9 cellular contexts compared by ENCODE assay signal in genomic region chr16:30741461-30741914, GRCh38. TPM values are rescaled to one million over a fixed set of nuclear protein-coding genes. Genes with fewer than 3 reads are reported as not detected.
DNase-seq lines count a peak whose midpoint lies in the region; ATAC-seq, FAIRE-seq and TF ChIP-seq lines count a peak whose summit lies in the region.
"Had no signal": no experiment of that assay in that cellular context is flagged by ENCODE, and none has a peak within 500 bp of the region (broad histone marks: within the 10 kb centered on the region; RNA-seq: fewer than 3 reads in every experiment).

No MANE protein-coding gene starts in this region.

- no peak for TF ChIP-seq EP300 in esophagus muscularis mucosa (IDR thresholded peaks at IDR 0.05)

- intact Hi-C loops in esophagus muscularis mucosa (cut with DNase I) (no loop called here), pancreas (cut with DNase I) (no loop called here), dorsolateral prefrontal cortex (cut with DNase I) (loop anchor here in 1 of 2 donors (10.0 kb wide), 1 partner anchor 77 kb away; no protein-coding TSS in a partner anchor)

- no peak for TF ChIP-seq POLR2A in esophagus muscularis mucosa (IDR thresholded peaks at IDR 0.05; ENCODE audit: low read depth)

- ATAC-seq in pancreas (peak; percentile 62 to 83 (median 76)), GM19395 (IDR thresholded peaks at IDR 0.05; ENCODE audit: unreplicated experiment) (no peak), HG02885 (IDR thresholded peaks at IDR 0.05; ENCODE audit: poor library complexity, unreplicated experiment) (no peak), GM21526 (IDR thresholded peaks at IDR 0.05; ENCODE audit: low FRiP score, unreplicated experiment) (no peak)

- whole genome bisulfite sequencing in esophagus muscularis mucosa = 81% methylated on average over 6 of the region's 6 CpGs
- 74 to 81% methylated on average over 6 of the region's 6 CpGs for WGBS in pancreas, 2 donors

- H3K27ac ChIP-seq in esophagus muscularis mucosa (replicated peaks in 1 of 4) = peak overlapping the region; percentile 67 to 77 (median 70)
- H3K27ac ChIP-seq in pancreas = peak overlapping the region; percentile 57 to 91 (median 72)
- peak overlapping the region in 13 of 59 donors; percentile 1 to 61 (median 29) for H3K27ac ChIP-seq in dorsolateral prefrontal cortex

- no peak for FAIRE-seq in pancreas (lab: Jason Lieb, UNC)

- H3K4me1 ChIP-seq in esophagus muscularis mucosa = peaks cover 22 to 40% (median 29%) of the 10 kb centered on the region in 4 donors
- peaks cover 12 to 26% (median 16%) of the 10 kb centered on the region in 3 donors for H3K4me1 ChIP-seq in pancreas

- H3K9me3 ChIP-seq in esophagus muscularis mucosa = no peaks in the 10 kb centered on the region
- H3K9me3 ChIP-seq in pancreas = no peaks in the 10 kb centered on the region

- TF ChIP-seq CTCF in esophagus muscularis mucosa (IDR thresholded peaks at IDR 0.05) (no peak), pancreas (IDR thresholded peaks at IDR 0.05) (no peak), dorsolateral prefrontal cortex (IDR thresholded peaks at IDR 0.05 in 54 of 56, conservative IDR thresholded peaks at IDR 0.05 in 2 of 56; ENCODE audit: low read depth in 1 of 56, partially characterized antibody in 56 of 56) (no peak)

- no peak overlapping the region for H3K4me3 ChIP-seq in esophagus muscularis mucosa
- peak overlapping the region in 1 of 4 donors; percentile 28 for H3K4me3 ChIP-seq in pancreas
- no peak overlapping the region for H3K4me3 ChIP-seq in dorsolateral prefrontal cortex

- H3K27me3 ChIP-seq in esophagus muscularis mucosa (no peaks in the 10 kb centered on the region), pancreas (no peaks in the 10 kb centered on the region), dorsolateral prefrontal cortex (no peaks in the 10 kb centered on the region)

- H3K36me3 ChIP-seq in esophagus muscularis mucosa (peaks cover 32 to 64% (median 55%) of the 10 kb centered on the region in 4 donors), pancreas (peaks cover 7 to 30% (median 23%) of the 10 kb centered on the region in 3 donors)

- DNase-seq in DMS153 (lab: John Stamatoyannopoulos, UW) (peak; percentile 85), NCI-H510A (lab: John Stamatoyannopoulos, UW) (peak; percentile 70), esophagus muscularis mucosa (ENCODE audit: extremely low spot score) (no peak), pancreas (peak in 4 of 6 donors; percentile 53 to 69 (median 63)), dorsolateral prefrontal cortex (no peak)
- DNase-seq: activated CD8-positive, alpha-beta memory T cell treated with anti-CD3 and anti-CD28 coated beads, Interleukin-2, amount 50 U/mL, for 48 hours had no signal

RNA-seq across cellular contexts. Expression of gene PHKG2, which starts 6.7 kb away (rescaled TPM):
- total RNA-seq in esophagus muscularis mucosa (10 to 100 TPM; 22.4 to 25.8 (median 23.5) TPM), pancreas (10 to 100 TPM in 3 of 6 donors, 1 to 10 TPM in 3; 7.9 to 15.7 (median 9.5) TPM), dorsolateral prefrontal cortex (10 to 100 TPM; 25.1 to 55.2 (median 38.8) TPM)
- polyA plus RNA-seq in pancreas = 10 to 100 TPM; 42.1 to 42.3 TPM

RNA-seq across cellular contexts. Expression of gene CFAP119, which starts 20.4 kb away (rescaled TPM):
- total RNA-seq in esophagus muscularis mucosa (1 to 10 TPM in 2 of 4 donors, under 1 TPM in 2; 0.42 to 2.9 (median 1.4) TPM), pancreas (1 to 10 TPM; 1.7 to 5.7 (median 3.0) TPM), dorsolateral prefrontal cortex (10 to 100 TPM in 93 of 120 experiments, 1 to 10 TPM in 27; 3.6 to 27.3 (median 12.7) TPM)
- polyA plus RNA-seq in pancreas = 10 to 100 TPM; 21.4 to 32.1 TPM

RNA-seq across cellular contexts. Expression of gene RNF40, which starts 20.6 kb away (rescaled TPM):
- 10 to 100 TPM; 61.9 to 86.9 (median 67.0) TPM for total RNA-seq in esophagus muscularis mucosa
- total RNA-seq in pancreas = 10 to 100 TPM; 37.7 to 66.6 (median 40.6) TPM
- 10 to 100 TPM; 65.3 to 68.4 TPM for polyA plus RNA-seq in pancreas
- 100 to 1,000 TPM in 39 of 120 experiments, 10 to 100 TPM in 81; 72.0 to 128 (median 95.4) TPM for total RNA-seq in dorsolateral prefrontal cortex

RNA-seq across cellular contexts. Expression of gene SRCAP, which starts 42.5 kb away (rescaled TPM):
- total RNA-seq in esophagus muscularis mucosa (10 to 100 TPM; 31.6 to 59.3 (median 41.0) TPM), pancreas (10 to 100 TPM; 21.3 to 39.6 (median 27.4) TPM), dorsolateral prefrontal cortex (10 to 100 TPM; 46.5 to 90.4 (median 65.6) TPM)
- polyA plus RNA-seq in pancreas = 10 to 100 TPM in 1 of 2 donors, 1 to 10 TPM in 1; 7.5 to 34.0 TPM

RNA-seq across cellular contexts. Expression of gene ZNF629, which starts 45.5 kb away (rescaled TPM):
- total RNA-seq in esophagus muscularis mucosa = 10 to 100 TPM; 10.4 to 17.1 (median 15.4) TPM
- total RNA-seq in pancreas = 1 to 10 TPM; 4.5 to 8.6 (median 6.2) TPM
- polyA plus RNA-seq in pancreas = 1 to 10 TPM; 5.8 to 6.3 TPM
- 10 to 100 TPM; 11.5 to 20.4 (median 15.6) TPM for total RNA-seq in dorsolateral prefrontal cortex

Comparison
In these comparisons a context has a peak if more than half of its experiments do, and no peak if none do; other contexts are left out.
1. DNase-seq: peak in DMS153 (single experiment), NCI-H510A (single experiment) and pancreas (4 of 6); none in esophagus muscularis mucosa (single experiment) and dorsolateral prefrontal cortex (0 of 10).
2. ATAC-seq: peak in pancreas (4 of 4); none in GM19395 (single experiment), HG02885 (single experiment) and GM21526 (single experiment).